In the genomic region with DNA sequence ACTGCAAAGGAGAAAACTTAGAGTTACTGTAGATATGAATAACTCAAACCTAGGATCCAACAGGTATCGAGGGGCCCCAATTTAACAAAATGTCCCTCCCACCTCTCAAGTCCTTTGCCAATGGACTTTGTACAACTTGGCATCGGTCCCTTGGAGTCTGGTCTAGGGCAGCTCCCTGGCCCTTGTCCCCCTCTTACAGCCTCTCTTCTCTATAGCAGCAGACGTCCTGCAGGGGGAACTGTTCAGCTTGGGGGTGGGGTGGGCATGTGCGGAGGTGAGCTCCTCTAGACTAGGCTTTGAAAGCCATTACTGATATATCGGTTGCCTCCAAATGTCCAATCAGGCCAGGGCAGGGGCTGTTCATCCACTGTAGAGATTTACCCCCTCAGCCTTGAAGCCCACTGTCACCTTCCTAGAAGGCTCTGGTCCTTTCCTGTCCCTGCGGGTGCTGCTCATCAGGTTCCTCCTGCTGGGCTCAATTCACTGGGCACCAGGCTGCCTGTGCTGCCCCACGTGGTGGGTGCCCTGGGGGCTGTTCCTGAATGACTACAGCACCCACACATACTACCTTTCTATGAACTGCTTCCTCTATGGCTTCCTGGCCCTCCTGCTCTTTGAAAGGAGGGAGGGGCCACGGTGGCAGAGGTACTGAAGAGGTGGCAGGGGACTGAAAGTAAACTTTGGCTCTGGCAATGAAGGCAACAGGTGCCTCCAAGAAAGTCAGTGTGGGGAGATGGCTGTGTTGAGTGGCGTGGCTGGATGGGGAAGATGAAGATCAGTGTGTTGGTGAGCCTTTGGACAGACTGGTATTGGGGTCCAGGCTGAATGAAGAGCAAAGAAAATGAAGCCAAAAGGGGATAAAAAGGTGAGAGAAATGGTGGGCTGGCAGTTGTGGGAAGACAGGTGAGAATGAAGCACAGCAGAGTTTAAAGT, we compare ENCODE assay signal across 2 cellular contexts.
TF ChIP-seq lines count a peak whose summit lies in the region.

No MANE protein-coding gene starts in this region.

TF ChIP-seq in GM23338, 12 proteins besides CTCF, POLR2A, EP300 and RAD21:
- no peak for TF ChIP-seq EZH2phosphoT487 (IDR thresholded peaks at IDR 0.05; ENCODE audit: unreplicated experiment)
- TF ChIP-seq CREB1 (CRISPR knock-in tag; IDR thresholded peaks at IDR 0.05; ENCODE audit: low read depth): no peak
- no peak for TF ChIP-seq NANOG (IDR thresholded peaks at IDR 0.05; ENCODE audit: borderline replicate concordance)
- TF ChIP-seq, protein P1, sequence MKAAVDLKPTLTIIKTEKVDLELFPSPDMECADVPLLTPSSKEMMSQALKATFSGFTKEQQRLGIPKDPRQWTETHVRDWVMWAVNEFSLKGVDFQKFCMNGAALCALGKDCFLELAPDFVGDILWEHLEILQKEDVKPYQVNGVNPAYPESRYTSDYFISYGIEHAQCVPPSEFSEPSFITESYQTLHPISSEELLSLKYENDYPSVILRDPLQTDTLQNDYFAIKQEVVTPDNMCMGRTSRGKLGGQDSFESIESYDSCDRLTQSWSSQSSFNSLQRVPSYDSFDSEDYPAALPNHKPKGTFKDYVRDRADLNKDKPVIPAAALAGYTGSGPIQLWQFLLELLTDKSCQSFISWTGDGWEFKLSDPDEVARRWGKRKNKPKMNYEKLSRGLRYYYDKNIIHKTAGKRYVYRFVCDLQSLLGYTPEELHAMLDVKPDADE (IDR thresholded peaks at IDR 0.05): no peak
TF ChIP-seq in GM23338: peak in this region for 0.

TF ChIP-seq in IMR-90, 13 proteins besides CTCF, POLR2A, EP300 and RAD21:
- TF ChIP-seq NFE2L2 (IDR thresholded peaks at IDR 0.05; ENCODE audit: low read depth, low read length) (no peak), BHLHE40 (IDR thresholded peaks at IDR 0.05; ENCODE audit: low read depth, low read length) (no peak), MAFK (IDR thresholded peaks at IDR 0.05; ENCODE audit: low read depth, low read length) (no peak), SMC3 (IDR thresholded peaks at IDR 0.05; ENCODE audit: low read depth, low read length) (no peak), RCOR1 (IDR thresholded peaks at IDR 0.05; ENCODE audit: insufficient replicate concordance, low read length) (no peak), CEBPB (IDR thresholded peaks at IDR 0.05; ENCODE audit: low read depth, low read length) (no peak), MAZ (IDR thresholded peaks at IDR 0.05; ENCODE audit: borderline replicate concordance, low read depth, low read length) (no peak), CHD1 (IDR thresholded peaks at IDR 0.05; ENCODE audit: low read depth, low read length) (no peak), MXI1 (IDR thresholded peaks at IDR 0.05; ENCODE audit: borderline replicate concordance, low read depth, low read length) (no peak)
- TF ChIP-seq, protein P2, sequence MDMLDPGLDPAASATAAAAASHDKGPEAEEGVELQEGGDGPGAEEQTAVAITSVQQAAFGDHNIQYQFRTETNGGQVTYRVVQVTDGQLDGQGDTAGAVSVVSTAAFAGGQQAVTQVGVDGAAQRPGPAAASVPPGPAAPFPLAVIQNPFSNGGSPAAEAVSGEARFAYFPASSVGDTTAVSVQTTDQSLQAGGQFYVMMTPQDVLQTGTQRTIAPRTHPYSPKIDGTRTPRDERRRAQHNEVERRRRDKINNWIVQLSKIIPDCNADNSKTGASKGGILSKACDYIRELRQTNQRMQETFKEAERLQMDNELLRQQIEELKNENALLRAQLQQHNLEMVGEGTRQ (IDR thresholded peaks at IDR 0.05; ENCODE audit: low read depth, low read length): no peak
- TF ChIP-seq, protein P3, sequence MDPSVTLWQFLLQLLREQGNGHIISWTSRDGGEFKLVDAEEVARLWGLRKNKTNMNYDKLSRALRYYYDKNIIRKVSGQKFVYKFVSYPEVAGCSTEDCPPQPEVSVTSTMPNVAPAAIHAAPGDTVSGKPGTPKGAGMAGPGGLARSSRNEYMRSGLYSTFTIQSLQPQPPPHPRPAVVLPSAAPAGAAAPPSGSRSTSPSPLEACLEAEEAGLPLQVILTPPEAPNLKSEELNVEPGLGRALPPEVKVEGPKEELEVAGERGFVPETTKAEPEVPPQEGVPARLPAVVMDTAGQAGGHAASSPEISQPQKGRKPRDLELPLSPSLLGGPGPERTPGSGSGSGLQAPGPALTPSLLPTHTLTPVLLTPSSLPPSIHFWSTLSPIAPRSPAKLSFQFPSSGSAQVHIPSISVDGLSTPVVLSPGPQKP (IDR thresholded peaks at IDR 0.05; ENCODE audit: borderline replicate concordance, low read depth, low read length): no peak
